2 cellular contexts compared by ENCODE assay signal in genomic region chr18:213505-213904, GRCh38.
A peak's percentile ranks its signal among the peaks of the same experiment; 100 is the strongest.
TF ChIP-seq lines count a peak whose summit lies in the region.

No MANE protein-coding gene starts in this region.

TF ChIP-seq in HepG2, 621 proteins besides CTCF, POLR2A, EP300 and RAD21:
- peak; percentile 67 for TF ChIP-seq ATF7 (IDR thresholded peaks at IDR 0.05)
- no peak for TF ChIP-seq ATF7 (CRISPR knock-in tag; IDR thresholded peaks at IDR 0.05)
- no peak for TF ChIP-seq NFAT5 (CRISPR knock-in tag; IDR thresholded peaks at IDR 0.05)
- TF ChIP-seq KLF6 (CRISPR knock-in tag; IDR thresholded peaks at IDR 0.05) = no peak
- TF ChIP-seq CAMTA2 (CRISPR knock-in tag; IDR thresholded peaks at IDR 0.05; ENCODE audit: borderline replicate concordance) = no peak
- TF ChIP-seq RBM22 (optimal IDR thresholded peaks at IDR 0.05; ENCODE audit: low read length) = peak; percentile 56
- TF ChIP-seq, protein P1, sequence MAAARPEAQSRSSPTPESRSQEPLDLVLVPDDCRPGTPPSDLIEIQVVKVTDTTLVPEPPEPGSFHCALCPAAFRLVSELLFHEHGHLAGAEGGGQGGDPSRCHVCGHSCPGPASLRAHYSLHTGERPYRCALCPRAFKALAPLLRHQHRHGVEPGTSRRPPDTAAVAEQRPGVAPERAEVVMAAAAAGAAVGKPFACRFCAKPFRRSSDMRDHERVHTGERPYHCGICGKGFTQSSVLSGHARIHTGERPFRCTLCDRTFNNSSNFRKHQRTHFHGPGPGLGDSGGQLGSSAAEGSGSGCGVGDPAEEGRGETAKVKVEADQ (CRISPR knock-in tag; IDR thresholded peaks at IDR 0.05; ENCODE audit: borderline replicate concordance) = no peak
- TF ChIP-seq SKIL (CRISPR knock-in tag; IDR thresholded peaks at IDR 0.05; ENCODE audit: borderline replicate concordance) = no peak
- no peak for TF ChIP-seq ZNF558 (CRISPR knock-in tag; IDR thresholded peaks at IDR 0.05; ENCODE audit: borderline replicate concordance)
- TF ChIP-seq CHD2 (IDR thresholded peaks at IDR 0.05; ENCODE audit: low read depth, low read length) = no peak
- no peak for TF ChIP-seq ARNT (IDR thresholded peaks at IDR 0.05)
- no peak for TF ChIP-seq ZNF350 (CRISPR knock-in tag; IDR thresholded peaks at IDR 0.05; ENCODE audit: borderline replicate concordance, low read depth)
- TF ChIP-seq ZFAT (CRISPR knock-in tag; conservative IDR thresholded peaks at IDR 0.05) = no peak
- no peak for TF ChIP-seq ZNF143 (CRISPR knock-in tag; IDR thresholded peaks at IDR 0.05)

TF ChIP-seq in K562, 482 proteins besides CTCF, POLR2A, EP300 and RAD21:
- TF ChIP-seq ZNF277 (CRISPR knock-in tag; IDR thresholded peaks at IDR 0.05; ENCODE audit: borderline replicate concordance) (no peak), POLR2G (IDR thresholded peaks at IDR 0.05; ENCODE audit: low read depth, low read length) (0 out of 2 replicates have a peak, but pooled peaks have one; percentile 15), RBM15 (IDR thresholded peaks at IDR 0.05; ENCODE audit: insufficient read depth, low read length) (no peak)
- TF ChIP-seq, protein P2, sequence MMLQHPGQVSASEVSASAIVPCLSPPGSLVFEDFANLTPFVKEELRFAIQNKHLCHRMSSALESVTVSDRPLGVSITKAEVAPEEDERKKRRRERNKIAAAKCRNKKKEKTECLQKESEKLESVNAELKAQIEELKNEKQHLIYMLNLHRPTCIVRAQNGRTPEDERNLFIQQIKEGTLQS (IDR thresholded peaks at IDR 0.05) = peak; percentile 46
- TF ChIP-seq, protein P2 (CRISPR knock-in tag; conservative IDR thresholded peaks at IDR 0.05) = no peak
- TF ChIP-seq, protein P3, sequence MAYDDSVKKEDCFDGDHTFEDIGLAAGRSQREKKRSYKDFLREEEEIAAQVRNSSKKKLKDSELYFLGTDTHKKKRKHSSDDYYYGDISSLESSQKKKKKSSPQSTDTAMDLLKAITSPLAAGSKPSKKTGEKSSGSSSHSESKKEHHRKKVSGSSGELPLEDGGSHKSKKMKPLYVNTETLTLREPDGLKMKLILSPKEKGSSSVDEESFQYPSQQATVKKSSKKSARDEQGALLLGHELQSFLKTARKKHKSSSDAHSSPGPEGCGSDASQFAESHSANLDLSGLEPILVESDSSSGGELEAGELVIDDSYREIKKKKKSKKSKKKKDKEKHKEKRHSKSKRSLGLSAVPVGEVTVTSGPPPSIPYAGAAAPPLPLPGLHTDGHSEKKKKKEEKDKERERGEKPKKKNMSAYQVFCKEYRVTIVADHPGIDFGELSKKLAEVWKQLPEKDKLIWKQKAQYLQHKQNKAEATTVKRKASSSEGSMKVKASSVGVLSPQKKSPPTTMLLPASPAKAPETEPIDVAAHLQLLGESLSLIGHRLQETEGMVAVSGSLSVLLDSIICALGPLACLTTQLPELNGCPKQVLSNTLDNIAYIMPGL (CRISPR knock-in tag; IDR thresholded peaks at IDR 0.05) = no peak
